ENCODE assay signal across 9 cellular contexts in the genomic region with DNA sequence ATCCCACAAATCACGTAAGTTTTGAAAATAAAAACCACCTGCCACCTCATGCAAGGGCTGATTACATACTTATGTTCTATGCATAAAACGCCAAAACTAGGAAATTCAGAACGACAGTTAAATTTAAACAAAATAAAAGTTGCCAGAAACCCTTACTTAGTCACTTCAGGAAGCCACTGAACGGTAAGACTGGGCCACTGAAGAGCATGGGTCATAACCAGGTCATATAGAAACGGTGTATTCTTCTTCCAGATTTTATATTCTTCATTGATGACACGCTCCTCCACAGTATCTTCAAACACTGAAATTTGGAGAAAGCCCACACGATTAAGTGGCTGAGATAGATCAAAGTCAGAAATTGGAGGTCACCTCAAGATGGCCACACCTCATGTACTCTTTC. TPM values are rescaled to one million over a fixed set of nuclear protein-coding genes. Genes with fewer than 3 reads are reported as not detected.
DNase-seq lines count a peak whose midpoint lies in the region; ATAC-seq and TF ChIP-seq lines count a peak whose summit lies in the region.
"Had no signal": no experiment of that assay in that cellular context is flagged by ENCODE, and none has a peak within 500 bp of the region (broad histone marks: within the 10 kb centered on the region; RNA-seq: fewer than 3 reads in every experiment).

No MANE protein-coding gene starts in this region.

- H3K4me1 ChIP-seq in Panc1 (ENCODE audit: control insufficient read depth, insufficient read depth, low read length) = no peaks in the 10 kb centered on the region; the same call in 1 of the 2 replicates
- peaks cover 11 to 66% (median 59%) of the 10 kb centered on the region in 4 donors for H3K4me1 ChIP-seq in esophagus muscularis mucosa
- no peaks in the 10 kb centered on the region for H3K4me1 ChIP-seq in prostate gland (replicated peaks)

- POLR2A ChIA-PET in Panc1 (lab: Charles Lee) = no interaction called here

- BruUV-seq in Panc1 (replicated peaks; lab: Mats Ljungman, UMichigan) = no TSS peak

- H3K36me3 ChIP-seq in Panc1 (ENCODE audit: control insufficient read depth, insufficient read depth, low read length) (no peaks in the 10 kb centered on the region; the same call in 1 of the 2 replicates), esophagus muscularis mucosa (no peaks in the 10 kb centered on the region), prostate gland (no peaks in the 10 kb centered on the region)

- TF ChIP-seq EP300 in esophagus muscularis mucosa (IDR thresholded peaks at IDR 0.05) = no peak

- WGBS in esophagus muscularis mucosa = 48% methylated on average over 7 of the region's 7 CpGs
- WGBS in prostate gland = 5% methylated on average over 7 of the region's 7 CpGs

- intact Hi-C loops in Panc1 (cut with micrococcal nuclease; ENCODE audit: unreplicated experiment) = no loop called here
- intact Hi-C loops in esophagus muscularis mucosa (cut with DNase I) = loop anchor here (5.0 kb wide), 2 partner anchors 42 to 82 kb away; a partner anchor contains a TSS
- intact Hi-C loops in prostate gland (cut with DNase I) = no loop called here

- CTCF ChIA-PET in Panc1 (lab: Charles Lee) = no interaction called here

- H3K9me3 ChIP-seq in Panc1 (ENCODE audit: control insufficient read depth, insufficient read depth, low read depth, low read length) (no peaks in the 10 kb centered on the region), esophagus muscularis mucosa (no peaks in the 10 kb centered on the region), prostate gland (no peaks in the 10 kb centered on the region)

- TF ChIP-seq CTCF in Panc1 (IDR thresholded peaks at IDR 0.05) (no peak), esophagus muscularis mucosa (IDR thresholded peaks at IDR 0.05) (no peak), prostate gland (IDR thresholded peaks at IDR 0.05) (no peak)

- peak overlapping the region; percentile 63 to 70 for H3K4me3 ChIP-seq in Panc1 (ENCODE audit: low read depth in 2 of 2, low read length in 2 of 2)
- peak overlapping the region; percentile 64 to 77 (median 68) for H3K4me3 ChIP-seq in esophagus muscularis mucosa
- peak overlapping the region; percentile 49 to 50 for H3K4me3 ChIP-seq in prostate gland

- no peak for TF ChIP-seq POLR2A in esophagus muscularis mucosa (IDR thresholded peaks at IDR 0.05; ENCODE audit: low read depth)
- no peak for TF ChIP-seq POLR2A in prostate gland (IDR thresholded peaks at IDR 0.05)

- H3K27me3 ChIP-seq in Panc1 (ENCODE audit: control insufficient read depth, insufficient read depth, low read length) (no peaks in the 10 kb centered on the region), esophagus muscularis mucosa (no peaks in the 10 kb centered on the region), prostate gland (replicated peaks; ENCODE audit: insufficient read depth) (no peaks in the 10 kb centered on the region)

- ATAC-seq in Panc1 (no peak), HG02642 (IDR thresholded peaks at IDR 0.05; ENCODE audit: poor library complexity, unreplicated experiment) (no peak)

- in situ Hi-C loops in Panc1 (cut with HindIII; ENCODE audit: low pct_unique_long_range_greater_than_20kb, low sequenced_read_pairs) = no loop called here

- peak; percentile 10 for DNase-seq in ELR (ENCODE audit: low read depth)
- no peak for DNase-seq in Panc1 (ENCODE audit: low read depth, low spot score)
- DNase-seq in esophagus muscularis mucosa (ENCODE audit: extremely low spot score) = no peak
- DNase-seq in prostate gland (ENCODE audit: low spot score) = no peak
- DNase-seq in HT-29 (ENCODE audit: low spot score) = no peak
- no peak for DNase-seq in COR-L47 (lab: John Stamatoyannopoulos, UW)
- DNase-seq in C1 segment of cervical spinal cord (lab: John Stamatoyannopoulos, UW) = no peak
- DNase-seq: GOT3 had no signal

- H3K27ac ChIP-seq in Panc1 (ENCODE audit: low read length) (peak overlapping the region; percentile 66), esophagus muscularis mucosa (replicated peaks in 1 of 4) (peak overlapping the region; percentile 88 to 93 (median 90)), prostate gland (peak overlapping the region; percentile 85 to 89)

RNA-seq across cellular contexts. Expression of a gene that starts 1.2 kb away (rescaled TPM):
- 95.8 TPM for total RNA-seq in Panc1 (2021; ENCODE audit: unreplicated experiment)
- 86.5 TPM for polyA plus RNA-seq in Panc1 (2012; ENCODE audit: insufficient read length)
- 100 to 1,000 TPM; 105 to 150 (median 125) TPM for total RNA-seq in esophagus muscularis mucosa
- total RNA-seq in prostate gland = 100 to 1,000 TPM in 1 of 2 donors, 10 to 100 TPM in 1; 88.0 to 256 TPM
- 89.0 and 109 TPM in 2 replicates for total RNA-seq in HT-29 (2014; rRNA removed; shearing (Covaris generic))
